ENCODE assay signal across 21 cellular contexts in genomic region chr10:15333909-15334649, GRCh38. TPM values are rescaled to one million over a fixed set of nuclear protein-coding genes. Genes with fewer than 3 reads are reported as not detected.
DNase-seq lines count a peak whose midpoint lies in the region; ATAC-seq and TF ChIP-seq lines count a peak whose summit lies in the region.
"Had no signal": no experiment of that assay in that cellular context is flagged by ENCODE, and none has a peak within 500 bp of the region (broad histone marks: within the 10 kb centered on the region; RNA-seq: fewer than 3 reads in every experiment).

No MANE protein-coding gene starts in this region.

- no peaks in the 10 kb centered on the region for H3K27me3 ChIP-seq in Caco-2 (replicated peaks; ENCODE audit: control insufficient read depth, insufficient read depth, low read length)
- no peaks in the 10 kb centered on the region for H3K27me3 ChIP-seq in tibial artery
- H3K27me3 ChIP-seq: upper lobe of left lung had no signal

- POLR2A ChIA-PET in Caco-2 (lab: Charles Lee): interaction anchor here (0.5 kb wide), 1 partner anchor 37 kb away, joined by 3 read pairs; no protein-coding TSS in a partner anchor

- H3K4me1 Mint-ChIP-seq in Caco-2 (ENCODE audit: low read depth, unreplicated experiment): peaks cover 13% of the 10 kb centered on the region
- H3K4me1 Mint-ChIP-seq in natural killer cell treated with Interleukin-12 subunit alpha and Interleukin-12 subunit beta and Interleukin-15 and Interleukin-18, amount 100 ng/mL, for 72 hours (ENCODE audit: low read depth in 2 of 2): no peaks in the 10 kb centered on the region
- H3K4me1 Mint-ChIP-seq: memory B cell; stimulated activated naive B cell treated with anti-CD40 and anti-IgM and Interleukin-4, amounts not matched to agents 10 μg/mL and 1 μg/mL and 100 μg/mL, for 72 hours had no signal

- no peaks in the 10 kb centered on the region for H3K27me3 Mint-ChIP-seq in Caco-2 (ENCODE audit: insufficient read depth, unreplicated experiment)
- peaks cover 7 to 10% of the 10 kb centered on the region in 2 donors for H3K27me3 Mint-ChIP-seq in natural killer cell treated with Interleukin-12 subunit alpha and Interleukin-12 subunit beta and Interleukin-15 and Interleukin-18, amount 100 ng/mL, for 72 hours
- H3K27me3 Mint-ChIP-seq: activated CD8-positive, alpha-beta T cell treated with anti-CD3 and anti-CD28 coated beads for 36 hours; dendritic cell treated with granulocyte-macrophage colony-stimulating factor and Interleukin-4, amounts not matched to agents 40 ng/mL and 50 ng/mL, for 4 days; memory B cell had no signal

- BruUV-seq in Caco-2 (replicated peaks; lab: Mats Ljungman, UMichigan): no TSS peak

- peaks cover 6% of the 10 kb centered on the region for H3K36me3 Mint-ChIP-seq in Caco-2 (ENCODE audit: insufficient read depth, unreplicated experiment)
- no peaks in the 10 kb centered on the region for H3K36me3 Mint-ChIP-seq in natural killer cell treated with Interleukin-12 subunit alpha and Interleukin-12 subunit beta and Interleukin-15 and Interleukin-18, amount 100 ng/mL, for 72 hours
- H3K36me3 Mint-ChIP-seq: activated naive CD8-positive, alpha-beta T cell; CD8-positive, alpha-beta T cell; memory B cell; stimulated activated naive B cell treated with anti-CD40 and anti-IgM and Interleukin-4, amounts not matched to agents 10 μg/mL and 1 μg/mL and 100 μg/mL, for 72 hours had no signal

- no peak overlapping the region for H3K27ac ChIP-seq in tibial artery
- H3K27ac ChIP-seq: epithelial cell of prostate, upper lobe of left lung had no signal

- intact Hi-C loops in Caco-2 (cut with micrococcal nuclease; ENCODE audit: unreplicated experiment): no loop called here
- intact Hi-C loops in mucosa of descending colon (cut with DNase I, micrococcal nuclease): no loop called here
- intact Hi-C loops in tibial artery (cut with DNase I; ENCODE audit: low total_unique reads): no loop called here

- H3K4me1 ChIP-seq in Caco-2: peaks cover 21% of the 10 kb centered on the region
- H3K4me1 ChIP-seq in mucosa of descending colon (ENCODE audit: low read depth): peaks cover 52% of the 10 kb centered on the region
- peaks cover 0 to 8% (median 0%) of the 10 kb centered on the region in 4 donors for H3K4me1 ChIP-seq in tibial artery

- peak overlapping the region; percentile 62 for H3K27ac Mint-ChIP-seq in Caco-2 (ENCODE audit: unreplicated experiment)
- no peak overlapping the region for H3K27ac Mint-ChIP-seq in natural killer cell treated with Interleukin-12 subunit alpha and Interleukin-12 subunit beta and Interleukin-15 and Interleukin-18, amount 100 ng/mL, for 72 hours
- H3K27ac Mint-ChIP-seq: activated CD8-positive, alpha-beta T cell treated with anti-CD3 and anti-CD28 coated beads for 36 hours; activated naive CD8-positive, alpha-beta T cell; activated T-cell treated with anti-CD3 and anti-CD28 coated beads, Interleukin-2, amount 50 U/mL, for 72 hours; CD8-positive, alpha-beta T cell; dendritic cell treated with granulocyte-macrophage colony-stimulating factor and Interleukin-4, amounts not matched to agents 40 ng/mL and 50 ng/mL, for 4 days; memory B cell; stimulated activated naive B cell treated with anti-CD40 and anti-IgM and Interleukin-4, amounts not matched to agents 10 μg/mL and 1 μg/mL and 100 μg/mL, for 72 hours had no signal

- no peak overlapping the region for H3K4me3 Mint-ChIP-seq in Caco-2 (ENCODE audit: unreplicated experiment)
- H3K4me3 Mint-ChIP-seq in natural killer cell treated with Interleukin-12 subunit alpha and Interleukin-12 subunit beta and Interleukin-15 and Interleukin-18, amount 100 ng/mL, for 72 hours: no peak overlapping the region
- H3K4me3 Mint-ChIP-seq: activated CD8-positive, alpha-beta T cell treated with anti-CD3 and anti-CD28 coated beads for 36 hours; activated naive CD8-positive, alpha-beta T cell; activated T-cell treated with anti-CD3 and anti-CD28 coated beads, Interleukin-2, amount 50 U/mL, for 72 hours; CD8-positive, alpha-beta T cell; dendritic cell treated with granulocyte-macrophage colony-stimulating factor and Interleukin-4, amounts not matched to agents 40 ng/mL and 50 ng/mL, for 4 days; memory B cell; stimulated activated naive B cell treated with anti-CD40 and anti-IgM and Interleukin-4, amounts not matched to agents 10 μg/mL and 1 μg/mL and 100 μg/mL, for 72 hours had no signal

- H3K9me3 ChIP-seq in Caco-2 (no peaks in the 10 kb centered on the region), mucosa of descending colon (no peaks in the 10 kb centered on the region), tibial artery (no peaks in the 10 kb centered on the region)
- H3K9me3 ChIP-seq: upper lobe of left lung had no signal

- CTCF ChIA-PET in Caco-2 (lab: Charles Lee): no interaction called here

- DNase-seq in Caco-2 (no peak), NCI-H526 (lab: John Stamatoyannopoulos, UW) (peak; percentile 24 to 72), fibroblast of villous mesenchyme (ENCODE audit: low read depth) (peak; percentile 53), mucosa of descending colon (peak in 2 of 3 donors; percentile 23 to 48), SW 1271 (lab: John Stamatoyannopoulos, UW) (no peak), tibial artery (no peak)
- DNase-seq in natural killer cell treated with Interleukin-12 subunit alpha and Interleukin-12 subunit beta and Interleukin-15 and Interleukin-18, amount 100 ng/mL, for 72 hours (ENCODE audit: low spot score): no peak
- DNase-seq in stimulated activated naive CD8-positive, alpha-beta T cell treated with anti-CD3 and anti-CD28 coated beads, Interleukin-15, Interleukin-2, amounts not matched to agents 100 U/mL and 50 U/mL, for 24 hours: no peak
- DNase-seq: activated CD4-positive, CD25-positive, alpha-beta regulatory T cell; activated CD8-positive, alpha-beta T cell treated with anti-CD3 and anti-CD28 coated beads for 36 hours; activated T-cell treated with anti-CD3 and anti-CD28 coated beads, Interleukin-2, amount 50 U/mL, for 72 hours; NCI-H1092 treated with DMSO at 0.1 percent for 48 hours; NCI-H524 treated with DMSO at 0.1 percent for 48 hours; SHP77; stimulated activated naive B cell treated with anti-CD40 and anti-IgM and Interleukin-4, amounts not matched to agents 10 μg/mL and 1 μg/mL and 100 μg/mL, for 72 hours; upper lobe of left lung had no signal

- ATAC-seq in mucosa of descending colon: peak; percentile 75
- no peak for ATAC-seq in natural killer cell treated with Interleukin-12 subunit alpha and Interleukin-12 subunit beta and Interleukin-15 and Interleukin-18, amount 100 ng/mL, for 72 hours
- no peak for ATAC-seq in stimulated activated naive CD8-positive, alpha-beta T cell treated with anti-CD3 and anti-CD28 coated beads, Interleukin-15, Interleukin-2, amounts not matched to agents 100 U/mL and 50 U/mL, for 24 hours
- ATAC-seq: activated CD8-positive, alpha-beta T cell treated with anti-CD3 and anti-CD28 coated beads for 36 hours; activated T-cell treated with anti-CD3 and anti-CD28 coated beads, Interleukin-2, amount 50 U/mL, for 72 hours; CD8-positive, alpha-beta T cell; stimulated activated naive B cell treated with anti-CD40 and anti-IgM and Interleukin-4, amounts not matched to agents 10 μg/mL and 1 μg/mL and 100 μg/mL, for 72 hours had no signal

- no peak for TF ChIP-seq CTCF in Caco-2 (IDR thresholded peaks at IDR 0.05; ENCODE audit: insufficient read depth in 1 of 2, low read depth in 1 of 2, low read length in 1 of 2, severe bottlenecking in 1 of 2, unreplicated experiment in 1 of 2)
- TF ChIP-seq CTCF in fibroblast of villous mesenchyme (IDR thresholded peaks at IDR 0.05; ENCODE audit: insufficient read depth, low read depth, low read length): no peak
- no peak for TF ChIP-seq CTCF in mucosa of descending colon (IDR thresholded peaks at IDR 0.05)
- no peak for TF ChIP-seq CTCF in tibial artery (IDR thresholded peaks at IDR 0.05)

- no peaks in the 10 kb centered on the region for H3K9me3 Mint-ChIP-seq in Caco-2 (ENCODE audit: unreplicated experiment)
- no peaks in the 10 kb centered on the region for H3K9me3 Mint-ChIP-seq in natural killer cell treated with Interleukin-12 subunit alpha and Interleukin-12 subunit beta and Interleukin-15 and Interleukin-18, amount 100 ng/mL, for 72 hours
- H3K9me3 Mint-ChIP-seq: activated CD8-positive, alpha-beta T cell treated with anti-CD3 and anti-CD28 coated beads for 36 hours; activated T-cell treated with anti-CD3 and anti-CD28 coated beads, Interleukin-2, amount 50 U/mL, for 72 hours; CD8-positive, alpha-beta T cell; dendritic cell treated with granulocyte-macrophage colony-stimulating factor and Interleukin-4, amounts not matched to agents 40 ng/mL and 50 ng/mL, for 4 days; memory B cell; stimulated activated naive B cell treated with anti-CD40 and anti-IgM and Interleukin-4, amounts not matched to agents 10 μg/mL and 1 μg/mL and 100 μg/mL, for 72 hours had no signal

- H3K36me3 ChIP-seq in Caco-2 (ENCODE audit: control insufficient read depth, insufficient read depth, low read length) (no peaks in the 10 kb centered on the region), mucosa of descending colon (ENCODE audit: low read depth) (no peaks in the 10 kb centered on the region), tibial artery (no peaks in the 10 kb centered on the region)
- H3K36me3 ChIP-seq: upper lobe of left lung had no signal

- no peak overlapping the region for H3K4me3 ChIP-seq in Caco-2 (ENCODE audit: low read depth, low read length)
- no peak overlapping the region for H3K4me3 ChIP-seq in fibroblast of villous mesenchyme (ENCODE audit: low read depth, low read length)
- H3K4me3 ChIP-seq in mucosa of descending colon: no peak overlapping the region
- H3K4me3 ChIP-seq in tibial artery: no peak overlapping the region
- H3K4me3 ChIP-seq: upper lobe of left lung had no signal

RNA-seq across cellular contexts. Expression of gene FAM171A1, which starts 37.0 kb away (rescaled TPM):
- total RNA-seq in Caco-2 (2022): 26.3 and 27.9 TPM in 2 replicates
- 16.8 TPM in 2 replicates for total RNA-seq in fibroblast of villous mesenchyme
- total RNA-seq in mucosa of descending colon: 10 to 100 TPM; 33.7 to 60.7 (median 50.4) TPM
- total RNA-seq in natural killer cell treated with Interleukin-12 subunit alpha and Interleukin-12 subunit beta and Interleukin-15 and Interleukin-18, amount 100 ng/mL, for 72 hours: under 1 TPM; 0.24 to 0.47 TPM

Comparison
In these comparisons a context has a peak if more than half of its experiments do, and no peak if none do; other contexts are left out.
1. DNase-seq: peak in NCI-H526 (2 of 2), fibroblast of villous mesenchyme (single experiment) and mucosa of descending colon (2 of 3); none in Caco-2 (0 of 2), natural killer cell treated with Interleukin-12 subunit alpha and Interleukin-12 subunit beta and Interleukin-15 and Interleukin-18, amount 100 ng/mL, for 72 hours (single experiment), SW 1271 (0 of 2), tibial artery (0 of 2) and stimulated activated naive CD8-positive, alpha-beta T cell treated with anti-CD3 and anti-CD28 coated beads, Interleukin-15, Interleukin-2, amounts not matched to agents 100 U/mL and 50 U/mL, for 24 hours (single experiment).
2. RNA of gene FAM171A1, which starts 37.0 kb away (total RNA-seq): 33.7 to 60.7 TPM in mucosa of descending colon, 26.3 to 27.9 TPM in Caco-2 and 16.8 TPM in fibroblast of villous mesenchyme; 0.24 to 0.47 TPM in natural killer cell treated with Interleukin-12 subunit alpha and Interleukin-12 subunit beta and Interleukin-15 and Interleukin-18, amount 100 ng/mL, for 72 hours; every median in the first group is over 10 times any median in the second.